Comparison of ENCODE assay signal across 8 cellular contexts in the genomic region with DNA sequence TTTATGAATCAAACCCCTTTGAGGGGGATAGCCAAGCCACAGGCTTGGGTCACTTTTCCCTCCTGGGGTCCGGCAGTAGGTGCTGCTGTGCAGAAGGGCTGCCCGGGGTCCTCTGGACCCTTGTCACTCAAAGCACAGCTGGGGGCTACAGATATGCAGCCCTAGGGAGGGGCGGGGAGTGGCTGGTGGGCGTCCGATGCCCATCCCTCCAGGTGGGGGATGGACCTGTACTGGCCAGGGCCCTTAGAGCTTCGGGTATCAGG. TPM values are rescaled to one million over a fixed set of nuclear protein-coding genes. Genes with fewer than 3 reads are reported as not detected.
DNase-seq lines count a peak whose midpoint lies in the region; ATAC-seq and TF ChIP-seq lines count a peak whose summit lies in the region.

No MANE protein-coding gene starts in this region.

- peak overlapping the region; percentile 64 for H3K9ac ChIP-seq in SK-N-SH

- POLR2A ChIA-PET in SK-N-SH (lab: Yijun Ruan, JAX) = interaction anchor here (3.4 kb wide), 1 partner anchor 21 kb away, joined by 28 read pairs; no protein-coding TSS in a partner anchor

- DNase-seq in SK-N-SH (no peak), substantia nigra (lab: John Stamatoyannopoulos, UW) (peak in 1 of 49 donors; percentile 34), amniotic stem cell (lab: John Stamatoyannopoulos, UW) (no peak), occipital lobe (lab: John Stamatoyannopoulos, UW) (no peak), dedifferentiated amniotic fluid mesenchymal stem cell (ENCODE audit: extremely low spot score) (no peak)

- no peaks in the 10 kb centered on the region for H3K27me3 ChIP-seq in SK-N-SH (ENCODE audit: insufficient read depth)
- no peaks in the 10 kb centered on the region for H3K27me3 ChIP-seq in layer of hippocampus (ENCODE audit: control insufficient read depth, insufficient read depth, low read length)

- no peaks in the 10 kb centered on the region for H3K9me2 ChIP-seq in SK-N-SH

- peak overlapping the region; percentile 77 to 92 for H3K4me3 ChIP-seq in SK-N-SH (ENCODE audit: low read depth in 2 of 2, low read length in 1 of 2)

- peak overlapping the region; percentile 91 for H3K4me2 ChIP-seq in SK-N-SH

- TF ChIP-seq EP300 in SK-N-SH (IDR thresholded peaks at IDR 0.05; ENCODE audit: borderline replicate concordance in 1 of 2, low read depth in 1 of 2, low read length in 1 of 2) = no peak

- peaks cover 40 to 85% of the 10 kb centered on the region in 2 experiments for H3K4me1 ChIP-seq in SK-N-SH (ENCODE audit: control insufficient read depth in 1 of 2, insufficient read depth in 2 of 2, low read depth in 1 of 2, low read length in 1 of 2)

- no peak overlapping the region for H2AFZ ChIP-seq in SK-N-SH (ENCODE audit: low read depth)

- TF ChIP-seq CTCF in SK-N-SH (IDR thresholded peaks at IDR 0.05) = no peak

- H3K27ac ChIP-seq in SK-N-SH (ENCODE audit: low read depth in 2 of 2, low read length in 1 of 2) (peak overlapping the region; percentile 83), angular gyrus (ENCODE audit: low read depth, low read length) (peak overlapping the region; percentile 70), layer of hippocampus (ENCODE audit: low read depth, low read length) (peak overlapping the region; percentile 68), substantia nigra (ENCODE audit: low read depth, low read length, poor library complexity, severe bottlenecking) (peak overlapping the region; percentile 39)

- H3K36me3 ChIP-seq in SK-N-SH (replicated peaks in 1 of 2; ENCODE audit: control insufficient read depth in 1 of 2, insufficient read depth in 2 of 2, low read length in 1 of 2) = no peaks in the 10 kb centered on the region

- no peaks in the 10 kb centered on the region for H3K9me3 ChIP-seq in SK-N-SH

- peaks cover 29% of the 10 kb centered on the region for H4K20me1 ChIP-seq in SK-N-SH (ENCODE audit: insufficient read depth)

- WGBS in SK-N-SH (ENCODE audit: low lambda C conversion rate) = no CpG with 5 or more reads among the region's 6 CpGs

- peaks cover 17% of the 10 kb centered on the region for H3F3A ChIP-seq in SK-N-SH (replicated peaks; ENCODE audit: insufficient read depth)

- ATAC-seq in SK-N-SH treated with all-trans-retinoic acid at 6 μM for 48 hours = no peak

- TF ChIP-seq RAD21 in SK-N-SH (IDR thresholded peaks at IDR 0.05; ENCODE audit: low read length) = no peak

- H3K79me2 ChIP-seq in SK-N-SH (ENCODE audit: insufficient read depth) = peaks cover 49% of the 10 kb centered on the region

- CTCF ChIA-PET in SK-N-SH (lab: Yijun Ruan, JAX) = interaction anchor here (1.6 to 32.1 kb wide), 4 partner anchors 13 to 44 kb away, joined by 6 to 558 read pairs (median 15); no protein-coding TSS in a partner anchor

TF ChIP-seq in SK-N-SH, 30 proteins besides CTCF, POLR2A, EP300 and RAD21:
- TF ChIP-seq RFX5 (IDR thresholded peaks at IDR 0.05; ENCODE audit: low read length) = no peak
- no peak for TF ChIP-seq JUND (IDR thresholded peaks at IDR 0.05)
- no peak for TF ChIP-seq SIN3A (IDR thresholded peaks at IDR 0.05; ENCODE audit: borderline replicate concordance, low read depth, low read length)
- TF ChIP-seq NFIC (IDR thresholded peaks at IDR 0.05; ENCODE audit: borderline replicate concordance) = no peak
- TF ChIP-seq TEAD4 (IDR thresholded peaks at IDR 0.05; ENCODE audit: borderline replicate concordance, insufficient read depth) = no peak
- TF ChIP-seq FOXM1 (IDR thresholded peaks at IDR 0.05; ENCODE audit: low read depth) = no peak
- TF ChIP-seq MAX (IDR thresholded peaks at IDR 0.05; ENCODE audit: low read depth) = no peak
- TF ChIP-seq USF1 (IDR thresholded peaks at IDR 0.05; ENCODE audit: borderline replicate concordance, low read depth) = no peak

TF ChIP-seq in SK-N-SH treated with all-trans-retinoic acid at 6 μM for 48 hours, 23 proteins besides CTCF, POLR2A, EP300 and RAD21 (continues in another document):
- TF ChIP-seq POU6F1 (CRISPR knock-in tag; IDR thresholded peaks at IDR 0.05; ENCODE audit: borderline replicate concordance, low read depth) = no peak
- TF ChIP-seq BACH2 (CRISPR knock-in tag; IDR thresholded peaks at IDR 0.05; ENCODE audit: borderline replicate concordance) = no peak
- TF ChIP-seq ZNF8 (CRISPR knock-in tag; IDR thresholded peaks at IDR 0.05) = no peak
- TF ChIP-seq PPARA (CRISPR knock-in tag; IDR thresholded peaks at IDR 0.05; ENCODE audit: borderline replicate concordance) = no peak
- no peak for TF ChIP-seq ZC3H10 (CRISPR knock-in tag; IDR thresholded peaks at IDR 0.05)
- no peak for TF ChIP-seq ZNF565 (CRISPR knock-in tag; conservative IDR thresholded peaks at IDR 0.05; ENCODE audit: low read depth)
- TF ChIP-seq ZNF70 (CRISPR knock-in tag; IDR thresholded peaks at IDR 0.05) = no peak
- no peak for TF ChIP-seq SNAI2 (CRISPR knock-in tag; IDR thresholded peaks at IDR 0.05)
- TF ChIP-seq OSR1 (CRISPR knock-in tag; IDR thresholded peaks at IDR 0.05) = no peak
- no peak for TF ChIP-seq RARB (CRISPR knock-in tag; IDR thresholded peaks at IDR 0.05)
- TF ChIP-seq CREB5 (CRISPR knock-in tag; IDR thresholded peaks at IDR 0.05; ENCODE audit: low read depth) = no peak
- no peak for TF ChIP-seq ISL1 (CRISPR knock-in tag; IDR thresholded peaks at IDR 0.05)
- no peak for TF ChIP-seq TCF4 (CRISPR knock-in tag; IDR thresholded peaks at IDR 0.05; ENCODE audit: borderline replicate concordance)
- TF ChIP-seq CSRNP3 (CRISPR knock-in tag; IDR thresholded peaks at IDR 0.05) = no peak
- no peak for TF ChIP-seq CSDC2 (CRISPR knock-in tag; IDR thresholded peaks at IDR 0.05)
- no peak for TF ChIP-seq ESRRG (CRISPR knock-in tag; IDR thresholded peaks at IDR 0.05)

RNA-seq across cellular contexts. Expression of gene VASN, which starts 0.6 kb away (rescaled TPM):
- polyA plus RNA-seq in SK-N-SH (2012; rRNA removed) = 11.4 and 37.4 TPM in 2 replicates
- polyA plus RNA-seq in SK-N-SH (2012; cell fraction: cytosol; rRNA removed) = 14.5 and 28.9 TPM in 2 replicates
- polyA plus RNA-seq in SK-N-SH (2012; cell fraction: nucleus; rRNA removed) = 42.9 and 52.9 TPM in 2 replicates
- 2.5 TPM for total RNA-seq in occipital lobe

RNA-seq across cellular contexts. Expression of gene PAM16, which starts 21.1 kb away (rescaled TPM):
- polyA plus RNA-seq in SK-N-SH (2012; rRNA removed) = 96.3 and 96.4 TPM in 2 replicates
- polyA plus RNA-seq in SK-N-SH (2012; cell fraction: cytosol; rRNA removed) = 52.4 and 75.8 TPM in 2 replicates
- 95.5 and 121 TPM in 2 replicates for polyA plus RNA-seq in SK-N-SH (2012; cell fraction: nucleus; rRNA removed)
- total RNA-seq in occipital lobe = 21.2 TPM

RNA-seq across cellular contexts. Expression of gene CORO7, which starts 44.1 kb away (rescaled TPM):
- polyA plus RNA-seq in SK-N-SH (2012; rRNA removed) = 21.9 and 25.8 TPM in 2 replicates
- 6.6 and 7.3 TPM in 2 replicates for polyA plus RNA-seq in SK-N-SH (2012; cell fraction: cytosol; rRNA removed)
- 166 and 305 TPM in 2 replicates for polyA plus RNA-seq in SK-N-SH (2012; cell fraction: nucleus; rRNA removed)
- 38.8 TPM for total RNA-seq in occipital lobe

RNA-seq across cellular contexts. Expression of gene DNAJA3, which starts 53.4 kb away (rescaled TPM):
- polyA plus RNA-seq in SK-N-SH (2012; rRNA removed) = 48.7 and 52.6 TPM in 2 replicates
- polyA plus RNA-seq in SK-N-SH (2012; cell fraction: cytosol; rRNA removed) = 34.6 and 46.2 TPM in 2 replicates
- 88.0 and 107 TPM in 2 replicates for polyA plus RNA-seq in SK-N-SH (2012; cell fraction: nucleus; rRNA removed)
- 32.1 TPM for total RNA-seq in occipital lobe

RNA-seq across cellular contexts. Expression of gene GLIS2, which starts 56.4 kb away (rescaled TPM):
- polyA plus RNA-seq in SK-N-SH (2012; rRNA removed) = 3.3 and 6.5 TPM in 2 replicates
- 3.5 and 5.8 TPM in 2 replicates for polyA plus RNA-seq in SK-N-SH (2012; cell fraction: cytosol; rRNA removed)
- 18.3 and 22.6 TPM in 2 replicates for polyA plus RNA-seq in SK-N-SH (2012; cell fraction: nucleus; rRNA removed)
- total RNA-seq in occipital lobe = 5.1 TPM
